ENCODE assay signal across 18 cellular contexts in the genomic region with DNA sequence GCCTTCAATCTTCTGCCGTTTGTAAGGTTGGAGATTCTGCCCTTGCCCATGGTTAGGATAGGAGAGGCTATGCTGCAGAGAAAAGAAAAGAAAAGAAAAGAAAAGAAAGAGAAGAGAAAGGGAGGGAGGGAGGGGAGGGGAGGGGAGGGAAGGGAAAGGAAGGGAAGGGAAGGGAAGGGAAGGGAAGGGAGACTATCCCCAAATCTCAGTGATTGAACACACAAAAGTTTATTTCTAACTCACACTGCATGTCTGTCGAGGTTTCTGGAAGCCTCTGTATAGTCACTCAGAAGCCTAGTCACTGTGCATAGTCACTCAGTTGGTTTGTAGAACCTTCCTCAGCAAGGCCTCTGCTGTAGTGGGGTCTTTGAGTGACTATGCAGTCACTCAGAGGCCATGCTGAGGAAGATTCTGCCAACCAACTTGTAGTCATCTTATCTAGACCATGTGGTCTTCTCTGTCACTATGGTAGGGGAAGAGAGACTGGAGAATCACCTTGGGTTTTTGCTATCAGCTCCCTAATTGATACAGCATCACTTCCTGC. TPM values are rescaled to one million over a fixed set of nuclear protein-coding genes. Genes with fewer than 3 reads are reported as not detected.
A peak's percentile ranks its signal among the peaks of the same experiment; 100 is the strongest.
DNase-seq lines count a peak whose midpoint lies in the region; ATAC-seq, FAIRE-seq and TF ChIP-seq lines count a peak whose summit lies in the region.
"Had no signal": no experiment of that assay in that cellular context is flagged by ENCODE, and none has a peak within 500 bp of the region (broad histone marks: within the 10 kb centered on the region; RNA-seq: fewer than 3 reads in every experiment).

No MANE protein-coding gene starts in this region.

- in situ Hi-C loops in HepG2 (cut with HindIII; ENCODE audit: extremely low pct_ligation_motif_present, low pct_unique_long_range_greater_than_20kb), result loop anchor here (5.0 kb wide), 1 partner anchor 296 kb away; no protein-coding TSS in a partner anchor

- no peak for FAIRE-seq in HepG2 (lab: Jason Lieb, UNC)
- FAIRE-seq: GM12878, GM18507, HTR-8/SVneo had no signal

- H3K79me2 ChIP-seq in HepG2 (ENCODE audit: insufficient read depth, low read length) (no peaks in the 10 kb centered on the region), OCI-LY3 (ENCODE audit: low read length) (no peaks in the 10 kb centered on the region)

- TF ChIP-seq POLR2A in HepG2 (IDR thresholded peaks at IDR 0.05; ENCODE audit: insufficient read depth in 1 of 2, low read depth in 2 of 2, low read length in 2 of 2) (no peak), right lobe of liver (IDR thresholded peaks at IDR 0.05) (no peak), breast epithelium (IDR thresholded peaks at IDR 0.05) (no peak)

- intact Hi-C loops in HepG2 (cut with micrococcal nuclease; ENCODE audit: unreplicated experiment), result no loop called here
- intact Hi-C loops in right lobe of liver (cut with DNase I), result loop anchor here (10.0 kb wide), 2 partner anchors 289 to 299 kb away; no protein-coding TSS in a partner anchor
- intact Hi-C loops in breast epithelium (cut with DNase I; ENCODE audit: low total_unique reads), result no loop called here

- CTCF ChIA-PET in HepG2 (lab: Yijun Ruan, JAX; ENCODE audit: low intra/inter-chr PET ratio, low total read pairs), result no interaction called here

- no peaks in the 10 kb centered on the region for H4K20me1 ChIP-seq in HepG2 (ENCODE audit: insufficient read depth, low read length)
- no peaks in the 10 kb centered on the region for H4K20me1 ChIP-seq in OCI-LY3 (ENCODE audit: insufficient read depth, low read length)

- H3K36me3 ChIP-seq in HepG2 (replicated peaks in 1 of 2; ENCODE audit: control insufficient read depth in 1 of 2, insufficient read depth in 2 of 2, low read length in 2 of 2) (no peaks in the 10 kb centered on the region), right lobe of liver (no peaks in the 10 kb centered on the region), OCI-LY3 (replicated peaks; ENCODE audit: low read depth, low read length) (no peaks in the 10 kb centered on the region), breast epithelium (no peaks in the 10 kb centered on the region)
- H3K36me3 ChIP-seq: HAP-1 had no signal

- WGBS in HepG2 (ENCODE audit: low lambda C conversion rate), result 6% methylated on average over 2 of the region's 2 CpGs
- 70% methylated on average over 2 of the region's 2 CpGs for WGBS in right lobe of liver (ENCODE audit: insufficient coverage, low coverage, low lambda C conversion rate, missing lambda C conversion rate)

- no peak for DNase-seq in HepG2 (ENCODE audit: low spot score)
- DNase-seq in right lobe of liver, result no peak
- DNase-seq in endothelial cell (ENCODE audit: low spot score), result no peak
- no peak for DNase-seq in breast epithelium (ENCODE audit: low spot score in 2 of 2)
- no peak for DNase-seq in activated effector memory CD4-positive, alpha-beta T cell treated with Interleukin-2 at 50 U/mL for 16 hours
- no peak for DNase-seq in GM03348 (ENCODE audit: low spot score)
- no peak for DNase-seq in RKO (ENCODE audit: low spot score)
- DNase-seq: ACHN; C1 segment of cervical spinal cord; Calu3; CD4-positive, alpha-beta T cell; DMS 273 treated with DMSO at 0.1 percent for 48 hours; GM23248 had no signal

- no peak overlapping the region for H3K4me3 ChIP-seq in HepG2 (replicated peaks in 1 of 3; ENCODE audit: insufficient read depth in 1 of 3, low read depth in 2 of 3, low read length in 3 of 3)
- no peak overlapping the region for H3K4me3 ChIP-seq in right lobe of liver
- peak overlapping the region; percentile 6; the same call in 1 of the 2 replicates for H3K4me3 ChIP-seq in OCI-LY3 (ENCODE audit: low read length)
- no peak overlapping the region for H3K4me3 ChIP-seq in breast epithelium
- H3K4me3 ChIP-seq: GM12878, GM23248, HAP-1 had no signal

- TF ChIP-seq CTCF in HepG2 (CRISPR knock-in tag; IDR thresholded peaks at IDR 0.05) (no peak), right lobe of liver (IDR thresholded peaks at IDR 0.05) (no peak), OCI-LY3 (IDR thresholded peaks at IDR 0.05; ENCODE audit: low read depth, low read length) (no peak), endothelial cell (IDR thresholded peaks at IDR 0.05; ENCODE audit: unreplicated experiment) (no peak), breast epithelium (IDR thresholded peaks at IDR 0.05) (no peak)

- no peaks in the 10 kb centered on the region for H3K27me3 ChIP-seq in HepG2 (ENCODE audit: control insufficient read depth in 1 of 2, insufficient read depth in 2 of 2, low read length in 2 of 2)
- H3K27me3 ChIP-seq in right lobe of liver, result no peaks in the 10 kb centered on the region
- H3K27me3 ChIP-seq in OCI-LY3 (ENCODE audit: low read depth, low read length), result no peaks in the 10 kb centered on the region
- no peaks in the 10 kb centered on the region for H3K27me3 ChIP-seq in breast epithelium

- H3K4me1 ChIP-seq in HepG2 (ENCODE audit: insufficient read depth, low read length) (no peaks in the 10 kb centered on the region), right lobe of liver (no peaks in the 10 kb centered on the region), OCI-LY3 (ENCODE audit: low read length) (peaks cover 10% of the 10 kb centered on the region), breast epithelium (no peaks in the 10 kb centered on the region)
- H3K4me1 ChIP-seq: HAP-1 had no signal

- H3K27ac Mint-ChIP-seq in endothelial cell (ENCODE audit: unreplicated experiment), result peak overlapping the region; percentile 67
- H3K27ac Mint-ChIP-seq: CD4-positive, alpha-beta T cell had no signal

- no peaks in the 10 kb centered on the region for H3K9me3 Mint-ChIP-seq in endothelial cell (ENCODE audit: unreplicated experiment)
- H3K9me3 Mint-ChIP-seq: CD4-positive, alpha-beta T cell had no signal

- no peaks in the 10 kb centered on the region for H3K27me3 Mint-ChIP-seq in endothelial cell (ENCODE audit: unreplicated experiment)

- H3K9ac ChIP-seq in HepG2 (ENCODE audit: insufficient read depth, low read depth, low read length), result no peak overlapping the region
- H3K9ac ChIP-seq in OCI-LY3 (ENCODE audit: low read length), result no peak overlapping the region
- H3K9ac ChIP-seq: GM23248 had no signal

- BruUV-seq in HepG2 (replicated peaks; lab: Mats Ljungman, UMichigan), result no TSS peak

- POLR2A ChIA-PET in HepG2 (lab: Yijun Ruan, JAX), result no interaction called here

- no peak for TF ChIP-seq RAD21 in HepG2 (CRISPR knock-in tag; IDR thresholded peaks at IDR 0.05)

- TF ChIP-seq EP300 in HepG2 (IDR thresholded peaks at IDR 0.05; ENCODE audit: low read depth in 2 of 2, low read length in 2 of 2), result no peak
- no peak for TF ChIP-seq EP300 in HepG2 (CRISPR knock-in tag; IDR thresholded peaks at IDR 0.05; ENCODE audit: borderline replicate concordance)

- H3K4me1 Mint-ChIP-seq in endothelial cell (ENCODE audit: unreplicated experiment), result peaks cover 9% of the 10 kb centered on the region

- no peak for ATAC-seq in HepG2
- no peak for ATAC-seq in right lobe of liver

- no peak overlapping the region for H3K27ac ChIP-seq in HepG2 (ENCODE audit: extremely low read length, insufficient read depth, low read length)
- H3K27ac ChIP-seq in right lobe of liver, result no peak overlapping the region
- no peak overlapping the region for H3K27ac ChIP-seq in OCI-LY3 (ENCODE audit: low read length)
- no peak overlapping the region for H3K27ac ChIP-seq in breast epithelium
- H3K27ac ChIP-seq: GM23248 had no signal

- no peaks in the 10 kb centered on the region for H3K36me3 Mint-ChIP-seq in endothelial cell (ENCODE audit: low read depth, unreplicated experiment)

- H3K4me2 ChIP-seq in HepG2 (ENCODE audit: low read depth, low read length) (no peak overlapping the region), OCI-LY3 (ENCODE audit: low read length) (peak overlapping the region; percentile 19)

- H2AFZ ChIP-seq in HepG2 (ENCODE audit: low read length) (no peak overlapping the region), OCI-LY3 (ENCODE audit: low read depth, low read length) (peak overlapping the region; percentile 97; the same call in 1 of the 2 replicates)

- H3K4me3 Mint-ChIP-seq in endothelial cell (ENCODE audit: unreplicated experiment), result no peak overlapping the region
- H3K4me3 Mint-ChIP-seq: CD4-positive, alpha-beta T cell had no signal

- H3K9me3 ChIP-seq in HepG2 (ENCODE audit: low read length) (no peaks in the 10 kb centered on the region), right lobe of liver (no peaks in the 10 kb centered on the region), OCI-LY3 (ENCODE audit: insufficient read depth, low read length) (no peaks in the 10 kb centered on the region), breast epithelium (no peaks in the 10 kb centered on the region)
- H3K9me3 ChIP-seq: HAP-1 had no signal

RNA-seq across cellular contexts. Expression of gene ABCC9, which starts 52.3 kb away (rescaled TPM):
- total RNA-seq in HepG2 (2016; rRNA removed; fragmentation: Illumina TruSeq; extraction: Trizol) (not detected in 2 replicates), right lobe of liver (10 to 100 TPM; 26.5 to 71.2 (median 37.1) TPM), endothelial cell (ENCODE audit: unreplicated experiment) (1.2 TPM), breast epithelium (10 to 100 TPM; 10.2 to 52.0 (median 27.5) TPM)
- not detected in 2 replicates for total RNA-seq in HepG2 (2016; cell fraction: cytosol; rRNA removed; fragmentation: Illumina TruSeq; extraction: Trizol; ENCODE audit: low read depth)
- not detected in 2 replicates for total RNA-seq in HepG2 (2016; cell fraction: insoluble cytoplasmic fraction; rRNA removed; fragmentation: Illumina TruSeq; extraction: Trizol)
- total RNA-seq in HepG2 (2016; cell fraction: membrane; rRNA removed; fragmentation: Illumina TruSeq; extraction: Trizol), result not detected in 2 replicates
- total RNA-seq in HepG2 (2016; cell fraction: nucleus; rRNA removed; fragmentation: Illumina TruSeq; extraction: Trizol), result not detected in 2 replicates
- not detected in 2 replicates for polyA plus RNA-seq in HepG2 (2011; rRNA removed)
- polyA plus RNA-seq in HepG2 (2011; cell fraction: cytosol; rRNA removed), result not detected in 2 replicates
- 0.02 TPM in 1 of 2 replicates, not detected in the other for polyA plus RNA-seq in HepG2 (2011; cell fraction: nucleus; rRNA removed)
- not detected in 2 replicates for polyA plus RNA-seq in HepG2 (2012)
- polyA plus RNA-seq in HepG2 (2016; cell fraction: cytosol; fragmentation: Illumina TruSeq; extraction: Trizol; ENCODE audit: low read depth), result not detected in 2 replicates
- polyA plus RNA-seq in HepG2 (2016; cell fraction: insoluble cytoplasmic fraction; fragmentation: Illumina TruSeq; extraction: Trizol; ENCODE audit: low read depth), result not detected in 2 replicates
- not detected in 2 replicates for polyA plus RNA-seq in HepG2 (2016; cell fraction: membrane; fragmentation: Illumina TruSeq; extraction: Trizol; ENCODE audit: low read depth)
- not detected in 2 replicates for polyA plus RNA-seq in HepG2 (2016; cell fraction: nucleus; fragmentation: Illumina TruSeq; extraction: Trizol; ENCODE audit: insufficient read depth, low read depth)
- polyA minus RNA-seq in HepG2 (2011; rRNA and poly(A)+ RNA removed; ENCODE audit: low replicate concordance), result 0.04 and 0.07 TPM in 2 replicates
- polyA minus RNA-seq in HepG2 (2011; cell fraction: cytosol; rRNA and poly(A)+ RNA removed), result not detected in 2 replicates
- polyA minus RNA-seq in HepG2 (2011; cell fraction: nucleus; rRNA and poly(A)+ RNA removed), result 0.12 and 0.26 TPM in 2 replicates
- total RNA-seq: Calu3; CD4-positive, alpha-beta T cell had no signal

RNA-seq across cellular contexts. Expression of gene CMAS, which starts 52.5 kb away (rescaled TPM):
- total RNA-seq in HepG2 (2016; rRNA removed; fragmentation: Illumina TruSeq; extraction: Trizol), result 21.3 and 36.9 TPM in 2 replicates
- 4.4 and 5.2 TPM in 2 replicates for total RNA-seq in HepG2 (2016; cell fraction: cytosol; rRNA removed; fragmentation: Illumina TruSeq; extraction: Trizol; ENCODE audit: low read depth)
- 23.1 and 33.9 TPM in 2 replicates for total RNA-seq in HepG2 (2016; cell fraction: insoluble cytoplasmic fraction; rRNA removed; fragmentation: Illumina TruSeq; extraction: Trizol)
- 14.8 and 16.3 TPM in 2 replicates for total RNA-seq in HepG2 (2016; cell fraction: membrane; rRNA removed; fragmentation: Illumina TruSeq; extraction: Trizol)
- 14.6 and 15.2 TPM in 2 replicates for total RNA-seq in HepG2 (2016; cell fraction: nucleus; rRNA removed; fragmentation: Illumina TruSeq; extraction: Trizol)
- polyA plus RNA-seq in HepG2 (2011; rRNA removed), result 10.2 and 14.0 TPM in 2 replicates
- polyA plus RNA-seq in HepG2 (2011; cell fraction: cytosol; rRNA removed), result 5.4 and 7.3 TPM in 2 replicates
- polyA plus RNA-seq in HepG2 (2011; cell fraction: nucleus; rRNA removed), result 3.2 and 3.8 TPM in 2 replicates
- 21.3 and 28.2 TPM in 2 replicates for polyA plus RNA-seq in HepG2 (2012)
- polyA plus RNA-seq in HepG2 (2016; cell fraction: cytosol; fragmentation: Illumina TruSeq; extraction: Trizol; ENCODE audit: low read depth), result 6.6 and 9.0 TPM in 2 replicates
- polyA plus RNA-seq in HepG2 (2016; cell fraction: insoluble cytoplasmic fraction; fragmentation: Illumina TruSeq; extraction: Trizol; ENCODE audit: low read depth), result 48.7 and 54.8 TPM in 2 replicates
- 16.4 and 17.9 TPM in 2 replicates for polyA plus RNA-seq in HepG2 (2016; cell fraction: membrane; fragmentation: Illumina TruSeq; extraction: Trizol; ENCODE audit: low read depth)
- polyA plus RNA-seq in HepG2 (2016; cell fraction: nucleus; fragmentation: Illumina TruSeq; extraction: Trizol; ENCODE audit: insufficient read depth, low read depth), result 29.4 and 31.0 TPM in 2 replicates
- 1.9 and 2.7 TPM in 2 replicates for polyA minus RNA-seq in HepG2 (2011; rRNA and poly(A)+ RNA removed; ENCODE audit: low replicate concordance)
- 6.2 and 6.4 TPM in 2 replicates for polyA minus RNA-seq in HepG2 (2011; cell fraction: cytosol; rRNA and poly(A)+ RNA removed)
- 6.8 and 7.2 TPM in 2 replicates for polyA minus RNA-seq in HepG2 (2011; cell fraction: nucleus; rRNA and poly(A)+ RNA removed)
- total RNA-seq in right lobe of liver, result 10 to 100 TPM; 20.8 to 44.1 (median 27.6) TPM
- total RNA-seq in endothelial cell (ENCODE audit: unreplicated experiment), result 26.5 TPM
- total RNA-seq in breast epithelium, result 10 to 100 TPM; 20.6 to 26.5 (median 25.6) TPM

Comparison
In these comparisons a context has a peak if more than half of its experiments do, and no peak if none do; other contexts are left out.
1. intact Hi-C loops: an anchor here in right lobe of liver (10.0 kb wide); none called in HepG2 and breast epithelium.